In genomic region chr2:126803422-126803775, GRCh38 we compare ENCODE assay signal across 19 cellular contexts.
DNase-seq lines count a peak whose midpoint lies in the region; ATAC-seq and TF ChIP-seq lines count a peak whose summit lies in the region.
"Had no signal": no experiment of that assay in that cellular context is flagged by ENCODE, and none has a peak within 500 bp of the region (broad histone marks: within the 10 kb centered on the region; RNA-seq: fewer than 3 reads in every experiment).

No MANE protein-coding gene starts in this region.

- no peak overlapping the region for H3K4me3 ChIP-seq in Peyer's patch
- no peak overlapping the region for H3K4me3 ChIP-seq in upper lobe of right lung

- no peak overlapping the region for H2AK5ac ChIP-seq in H9 (ENCODE audit: insufficient read length, low read length)

- no peak overlapping the region for H3K4me3 Mint-ChIP-seq in H9
- H3K4me3 Mint-ChIP-seq: CD4-positive, CD25-positive, alpha-beta regulatory T cell; HFFc6; IgD-negative memory B cell had no signal

- H3K9me3 Mint-ChIP-seq in H9: no peaks in the 10 kb centered on the region; a peak in 1 of 5 replicates
- H3K9me3 Mint-ChIP-seq: CD4-positive, CD25-positive, alpha-beta regulatory T cell; HFFc6 had no signal

- H3K36me3 ChIP-seq in Peyer's patch: no peaks in the 10 kb centered on the region
- no peaks in the 10 kb centered on the region for H3K36me3 ChIP-seq in upper lobe of right lung
- H3K36me3 ChIP-seq: BE2C had no signal

- peaks cover 17 to 20% of the 10 kb centered on the region in 2 experiments for H3K4me1 Mint-ChIP-seq in H9
- H3K4me1 Mint-ChIP-seq: CD4-positive, CD25-positive, alpha-beta regulatory T cell; IgD-negative memory B cell had no signal

- H3K79me1 ChIP-seq in H9 (ENCODE audit: insufficient read depth, low read depth, low read length, poor library complexity, severe bottlenecking): no peaks in the 10 kb centered on the region

- no peak overlapping the region for H3T11ph ChIP-seq in H9 (ENCODE audit: low read length)

- TF ChIP-seq POLR2A in Peyer's patch (IDR thresholded peaks at IDR 0.05): no peak

- DNase-seq in H9 (peak; percentile 17), Peyer's patch (peak in 2 of 3 donors; percentile 4 to 36), islet precursor cell (peak; percentile 26), upper lobe of right lung (peak; percentile 27), COLO829 (ENCODE audit: low spot score) (no peak)
- DNase-seq: ACHN; BE2C; C1 segment of cervical spinal cord; Calu3; CD4-positive, CD25-positive, alpha-beta regulatory T cell; DMS79 treated with DMSO at 0.1 percent for 48 hours; GF-D8; HFFc6; KBM-7 had no signal

- H3K27me3 ChIP-seq in H9 (ENCODE audit: insufficient read depth, low read length): no peaks in the 10 kb centered on the region
- H3K27me3 ChIP-seq in Peyer's patch: no peaks in the 10 kb centered on the region
- H3K27me3 ChIP-seq in upper lobe of right lung: no peaks in the 10 kb centered on the region
- H3K27me3 ChIP-seq: BE2C had no signal

- no peak overlapping the region for H2BK120ac ChIP-seq in H9 (ENCODE audit: low read depth, low read length, poor library complexity, severe bottlenecking)

- no peak overlapping the region for H4K8ac ChIP-seq in H9 (replicated peaks; ENCODE audit: insufficient read length, low read depth, low read length)

- no peak overlapping the region for H3K23ac ChIP-seq in H9 (ENCODE audit: insufficient read length, low read depth, low read length)

- H2AFZ ChIP-seq in H9 (ENCODE audit: low read length): no peak overlapping the region

- H4K20me1 ChIP-seq in H9 (ENCODE audit: control insufficient read depth, insufficient read depth, insufficient read length): peaks cover 4% of the 10 kb centered on the region

- ATAC-seq in upper lobe of right lung (no peak), HG03196 (IDR thresholded peaks at IDR 0.05; ENCODE audit: unreplicated experiment) (no peak), HG02678 (IDR thresholded peaks at IDR 0.05; ENCODE audit: unreplicated experiment) (no peak)
- ATAC-seq: HCT116, HepG2 had no signal

- no peak overlapping the region for H3K4ac ChIP-seq in H9 (ENCODE audit: low read depth, low read length)

- H4K91ac ChIP-seq in H9 (ENCODE audit: insufficient read length, low read depth, low read length): no peak overlapping the region

- no peak overlapping the region for H3K14ac ChIP-seq in H9 (ENCODE audit: insufficient read depth, low read length)

- no peaks in the 10 kb centered on the region for H3K36me3 Mint-ChIP-seq in H9 (ENCODE audit: insufficient read depth in 1 of 3, low read depth in 3 of 3)
- H3K36me3 Mint-ChIP-seq: CD4-positive, CD25-positive, alpha-beta regulatory T cell; IgD-negative memory B cell had no signal

- no peak overlapping the region for H2BK20ac ChIP-seq in H9 (ENCODE audit: low read depth, low read length, poor library complexity, severe bottlenecking)

- no peak overlapping the region for H2BK15ac ChIP-seq in H9 (ENCODE audit: low read depth, low read length)

- H3K79me2 ChIP-seq in H9 (ENCODE audit: insufficient read depth, low read length): no peaks in the 10 kb centered on the region

- H3K9ac ChIP-seq in H9 (ENCODE audit: extremely low read depth, insufficient read length, low read length): no peak overlapping the region

- no peak overlapping the region for H3K27ac Mint-ChIP-seq in H9
- H3K27ac Mint-ChIP-seq: CD4-positive, CD25-positive, alpha-beta regulatory T cell; HFFc6; IgD-negative memory B cell had no signal

- no peak overlapping the region for H2BK5ac ChIP-seq in H9 (ENCODE audit: insufficient read length, low read length)

- no peak overlapping the region for H3K4me2 ChIP-seq in H9 (ENCODE audit: insufficient read depth, insufficient read length, low read length)

- no peak overlapping the region for H2BK12ac ChIP-seq in H9 (ENCODE audit: insufficient read length, low read depth, low read length)

- no peaks in the 10 kb centered on the region for H3K23me2 ChIP-seq in H9 (ENCODE audit: insufficient read length, low read depth, low read length, poor library complexity, severe bottlenecking)

- intact Hi-C loops in upper lobe of right lung (cut with DNase I): no loop called here

- H3K9me3 ChIP-seq in H9 (ENCODE audit: control insufficient read depth, low read depth, low read length): no peaks in the 10 kb centered on the region
- H3K9me3 ChIP-seq in Peyer's patch: no peaks in the 10 kb centered on the region
- H3K9me3 ChIP-seq in upper lobe of right lung: no peaks in the 10 kb centered on the region
- H3K9me3 ChIP-seq: BE2C had no signal

- H3K27ac ChIP-seq in H9 (ENCODE audit: insufficient read length, low read depth, low read length): no peak overlapping the region
- no peak overlapping the region for H3K27ac ChIP-seq in Peyer's patch
- H3K27ac ChIP-seq in upper lobe of right lung: no peak overlapping the region

- no peak for TF ChIP-seq CTCF in H9 (conservative IDR thresholded peaks at IDR 0.05)
- TF ChIP-seq CTCF in Peyer's patch (IDR thresholded peaks at IDR 0.05): no peak
- no peak for TF ChIP-seq CTCF in upper lobe of right lung (IDR thresholded peaks at IDR 0.05)

- no peak overlapping the region for H3K18ac ChIP-seq in H9 (ENCODE audit: insufficient read length, low read depth, low read length)

- no peak overlapping the region for H3K56ac ChIP-seq in H9 (ENCODE audit: insufficient read length, low read depth, low read length)

- H3K4me1 ChIP-seq in H9 (ENCODE audit: insufficient read depth, low read length) (no peaks in the 10 kb centered on the region), Peyer's patch (peaks cover 0 to 5% (median 0%) of the 10 kb centered on the region in 4 donors), upper lobe of right lung (no peaks in the 10 kb centered on the region)
- H3K4me1 ChIP-seq: BE2C had no signal

- no peak overlapping the region for H4K5ac ChIP-seq in H9 (ENCODE audit: insufficient read length, low read depth, low read length)

- peaks cover 11% of the 10 kb centered on the region for H3K27me3 Mint-ChIP-seq in H9 (ENCODE audit: low read depth)

- WGBS in H9 (ENCODE audit: extremely low coverage, insufficient read length, low lambda C conversion rate): no CpG with 5 or more reads among the region's 8 CpGs
